ENCODE assay signal across 1 cellular context in the genomic region with DNA sequence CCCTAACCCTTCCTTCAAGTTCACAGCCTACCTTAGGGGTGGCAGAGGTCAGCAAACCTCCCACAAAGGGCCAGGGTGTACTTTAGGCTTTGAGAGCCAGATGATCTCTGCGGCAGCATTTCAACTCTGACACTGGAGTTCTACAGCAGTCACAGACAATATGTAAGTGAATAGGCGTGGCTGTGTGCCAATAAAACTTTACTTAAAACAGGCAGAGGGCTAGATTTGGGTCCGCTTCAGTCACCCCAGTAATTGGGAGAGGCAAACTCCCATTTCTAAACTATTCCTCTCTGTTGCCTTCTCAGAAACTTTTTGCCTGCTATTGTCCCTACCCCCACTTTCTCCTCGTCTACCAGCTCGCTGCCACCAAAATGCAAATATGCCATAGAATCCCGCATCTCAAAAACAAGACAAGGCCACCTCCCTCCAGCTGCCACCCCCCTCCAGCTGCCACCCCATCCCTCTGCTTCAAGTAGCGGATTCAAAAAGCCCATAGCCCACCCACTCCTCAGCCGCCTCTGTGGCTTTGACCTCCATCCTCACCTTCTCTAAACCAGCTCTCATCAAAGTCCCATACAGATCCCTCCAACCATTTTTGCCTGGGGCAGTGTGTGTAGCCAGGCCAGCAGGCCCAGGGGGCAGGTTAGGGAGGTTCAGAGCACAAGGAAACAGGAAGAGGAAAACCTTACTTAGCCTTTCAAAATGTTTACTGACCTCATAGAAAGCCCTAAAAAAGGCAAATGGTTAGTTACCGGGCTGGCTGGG.
TF ChIP-seq lines count a peak whose summit lies in the region.

No MANE protein-coding gene starts in this region.

TF ChIP-seq in HepG2, 621 proteins besides CTCF, POLR2A, EP300 and RAD21 (continued from another document):
- TF ChIP-seq, protein P1, sequence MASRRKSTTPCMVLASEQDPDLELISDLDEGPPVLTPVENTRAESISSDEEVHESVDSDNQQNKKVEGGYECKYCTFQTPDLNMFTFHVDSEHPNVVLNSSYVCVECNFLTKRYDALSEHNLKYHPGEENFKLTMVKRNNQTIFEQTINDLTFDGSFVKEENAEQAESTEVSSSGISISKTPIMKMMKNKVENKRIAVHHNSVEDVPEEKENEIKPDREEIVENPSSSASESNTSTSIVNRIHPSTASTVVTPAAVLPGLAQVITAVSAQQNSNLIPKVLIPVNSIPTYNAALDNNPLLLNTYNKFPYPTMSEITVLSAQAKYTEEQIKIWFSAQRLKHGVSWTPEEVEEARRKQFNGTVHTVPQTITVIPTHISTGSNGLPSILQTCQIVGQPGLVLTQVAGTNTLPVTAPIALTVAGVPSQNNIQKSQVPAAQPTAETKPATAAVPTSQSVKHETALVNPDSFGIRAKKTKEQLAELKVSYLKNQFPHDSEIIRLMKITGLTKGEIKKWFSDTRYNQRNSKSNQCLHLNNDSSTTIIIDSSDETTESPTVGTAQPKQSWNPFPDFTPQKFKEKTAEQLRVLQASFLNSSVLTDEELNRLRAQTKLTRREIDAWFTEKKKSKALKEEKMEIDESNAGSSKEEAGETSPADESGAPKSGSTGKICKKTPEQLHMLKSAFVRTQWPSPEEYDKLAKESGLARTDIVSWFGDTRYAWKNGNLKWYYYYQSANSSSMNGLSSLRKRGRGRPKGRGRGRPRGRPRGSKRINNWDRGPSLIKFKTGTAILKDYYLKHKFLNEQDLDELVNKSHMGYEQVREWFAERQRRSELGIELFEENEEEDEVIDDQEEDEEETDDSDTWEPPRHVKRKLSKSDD (CRISPR knock-in tag; IDR thresholded peaks at IDR 0.05; ENCODE audit: low read depth) = 0 out of 2 replicates have a peak, but pooled peaks have one; percentile 55
- TF ChIP-seq ZNF121 (CRISPR knock-in tag; IDR thresholded peaks at IDR 0.05) = no peak
- no peak for TF ChIP-seq ZNF430 (CRISPR knock-in tag; IDR thresholded peaks at IDR 0.05)
- TF ChIP-seq, protein P2, sequence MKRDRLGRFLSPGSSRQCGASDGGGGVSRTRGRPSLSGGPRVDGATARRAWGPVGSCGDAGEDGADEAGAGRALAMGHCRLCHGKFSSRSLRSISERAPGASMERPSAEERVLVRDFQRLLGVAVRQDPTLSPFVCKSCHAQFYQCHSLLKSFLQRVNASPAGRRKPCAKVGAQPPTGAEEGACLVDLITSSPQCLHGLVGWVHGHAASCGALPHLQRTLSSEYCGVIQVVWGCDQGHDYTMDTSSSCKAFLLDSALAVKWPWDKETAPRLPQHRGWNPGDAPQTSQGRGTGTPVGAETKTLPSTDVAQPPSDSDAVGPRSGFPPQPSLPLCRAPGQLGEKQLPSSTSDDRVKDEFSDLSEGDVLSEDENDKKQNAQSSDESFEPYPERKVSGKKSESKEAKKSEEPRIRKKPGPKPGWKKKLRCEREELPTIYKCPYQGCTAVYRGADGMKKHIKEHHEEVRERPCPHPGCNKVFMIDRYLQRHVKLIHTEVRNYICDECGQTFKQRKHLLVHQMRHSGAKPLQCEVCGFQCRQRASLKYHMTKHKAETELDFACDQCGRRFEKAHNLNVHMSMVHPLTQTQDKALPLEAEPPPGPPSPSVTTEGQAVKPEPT (CRISPR knock-in tag; IDR thresholded peaks at IDR 0.05; ENCODE audit: low read depth) = no peak
